In the genomic region with DNA sequence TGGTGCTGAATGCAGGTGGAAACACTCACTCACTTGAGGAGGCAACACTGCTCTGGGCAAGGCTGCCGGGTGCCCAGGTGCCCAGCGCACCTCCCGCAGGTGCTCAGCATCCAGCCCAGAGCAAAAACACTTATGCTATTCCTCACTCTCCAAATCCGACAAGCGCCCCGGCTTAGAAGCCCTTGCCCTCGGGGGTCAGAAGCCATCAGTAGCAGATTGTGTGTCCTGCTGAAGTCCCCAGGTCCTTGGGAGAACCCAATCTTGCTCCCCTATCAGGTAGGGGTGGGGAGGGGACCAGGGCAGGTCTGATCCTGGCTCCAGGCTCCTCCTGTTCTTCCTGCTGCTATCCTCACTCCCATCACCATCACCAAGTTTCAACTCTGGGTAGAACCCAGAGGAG, we compare ENCODE assay signal across 19 cellular contexts. TPM values are rescaled to one million over a fixed set of nuclear protein-coding genes. Genes with fewer than 3 reads are reported as not detected.
A peak's percentile ranks its signal among the peaks of the same experiment; 100 is the strongest.
DNase-seq lines count a peak whose midpoint lies in the region; ATAC-seq and TF ChIP-seq lines count a peak whose summit lies in the region.
"Had no signal": no experiment of that assay in that cellular context is flagged by ENCODE, and none has a peak within 500 bp of the region (broad histone marks: within the 10 kb centered on the region; RNA-seq: fewer than 3 reads in every experiment).

No MANE protein-coding gene starts in this region.

- CTCF ChIA-PET in RWPE1 (lab: Yijun Ruan, JAX): no interaction called here
- CTCF ChIA-PET in activated CD8-positive, alpha-beta T cell treated with anti-CD3 and anti-CD28 coated beads, Interleukin-2, amount 10 ng/mL, durations not matched to agents 7 days and 5 days (lab: Charles Lee): no interaction called here

- no peaks in the 10 kb centered on the region for H3K4me1 Mint-ChIP-seq in activated CD8-positive, alpha-beta T cell treated with anti-CD3 and anti-CD28 coated beads, Interleukin-2, amount 10 ng/mL, durations not matched to agents 7 days and 5 days (ENCODE audit: low read depth)

- H3K36me3 ChIP-seq in suprapubic skin: peaks cover 82% of the 10 kb centered on the region

- no peaks in the 10 kb centered on the region for H3K27me3 Mint-ChIP-seq in activated CD8-positive, alpha-beta T cell treated with anti-CD3 and anti-CD28 coated beads, Interleukin-2, amount 10 ng/mL, durations not matched to agents 7 days and 5 days (ENCODE audit: low read depth)

- no peak overlapping the region for H3K27ac Mint-ChIP-seq in activated CD8-positive, alpha-beta T cell treated with anti-CD3 and anti-CD28 coated beads, Interleukin-2, amount 10 ng/mL, durations not matched to agents 7 days and 5 days
- H3K27ac Mint-ChIP-seq: HFFc6 had no signal

- TF ChIP-seq EP300 in suprapubic skin (IDR thresholded peaks at IDR 0.05): no peak

- no peak for TF ChIP-seq POLR2A in suprapubic skin (IDR thresholded peaks at IDR 0.05)

- no peaks in the 10 kb centered on the region for H3K9me3 Mint-ChIP-seq in activated CD8-positive, alpha-beta T cell treated with anti-CD3 and anti-CD28 coated beads, Interleukin-2, amount 10 ng/mL, durations not matched to agents 7 days and 5 days (ENCODE audit: insufficient read depth)
- H3K9me3 Mint-ChIP-seq: HFFc6 had no signal

- no peak overlapping the region for H3K4me3 Mint-ChIP-seq in activated CD8-positive, alpha-beta T cell treated with anti-CD3 and anti-CD28 coated beads, Interleukin-2, amount 10 ng/mL, durations not matched to agents 7 days and 5 days
- H3K4me3 Mint-ChIP-seq: HFFc6 had no signal

- no peak for ATAC-seq in activated CD8-positive, alpha-beta T cell treated with anti-CD3 and anti-CD28 coated beads, Interleukin-2, amount 10 ng/mL, durations not matched to agents 7 days and 5 days
- ATAC-seq in GM18870 (IDR thresholded peaks at IDR 0.05; ENCODE audit: unreplicated experiment): no peak
- no peak for ATAC-seq in GM19395 (IDR thresholded peaks at IDR 0.05; ENCODE audit: unreplicated experiment)
- ATAC-seq: A549 had no signal

- POLR2A ChIA-PET in RWPE1 (lab: Yijun Ruan, JAX; ENCODE audit: low non-redundant PET): no interaction called here
- POLR2A ChIA-PET in activated CD8-positive, alpha-beta T cell treated with anti-CD3 and anti-CD28 coated beads, Interleukin-2, amount 10 ng/mL, durations not matched to agents 7 days and 5 days (lab: Charles Lee): no interaction called here

- peaks cover 53% of the 10 kb centered on the region for H3K36me3 Mint-ChIP-seq in activated CD8-positive, alpha-beta T cell treated with anti-CD3 and anti-CD28 coated beads, Interleukin-2, amount 10 ng/mL, durations not matched to agents 7 days and 5 days (ENCODE audit: low read depth)

- no peaks in the 10 kb centered on the region for H3K9me3 ChIP-seq in suprapubic skin
- H3K9me3 ChIP-seq: A549; BLaER1 treated with 17β-estradiol and CSF1 and Interleukin-3, amounts not matched to agents 10 nM and 100 nM; SJCRH30 had no signal

- H3K27me3 ChIP-seq in suprapubic skin: no peaks in the 10 kb centered on the region
- H3K27me3 ChIP-seq: BLaER1 treated with 17β-estradiol and CSF1 and Interleukin-3, amounts not matched to agents 10 nM and 100 nM; SJCRH30 had no signal

- WGBS in suprapubic skin: 93% methylated on average over 7 of the region's 7 CpGs

- H3K4me1 ChIP-seq in suprapubic skin: no peaks in the 10 kb centered on the region
- H3K4me1 ChIP-seq: A549; BLaER1 treated with 17β-estradiol and CSF1 and Interleukin-3, amounts not matched to agents 10 nM and 100 nM; SJCRH30 had no signal

- no peak for TF ChIP-seq CTCF in RWPE1 (conservative IDR thresholded peaks at IDR 0.05; ENCODE audit: low read depth)
- no peak for TF ChIP-seq CTCF in suprapubic skin (IDR thresholded peaks at IDR 0.05)

- no peak overlapping the region for H3K4me3 ChIP-seq in suprapubic skin
- H3K4me3 ChIP-seq: A549; BLaER1 treated with 17β-estradiol and CSF1 and Interleukin-3, amounts not matched to agents 10 nM and 100 nM; SJCRH30 had no signal

- DNase-seq in activated effector memory CD4-positive, alpha-beta T cell treated with anti-CD3 and anti-CD28 coated beads, Interleukin-2, amount 50 U/mL, for 16 hours: peak; percentile 50
- DNase-seq in activated effector memory CD4-positive, alpha-beta T cell treated with Interleukin-2 at 50 U/mL for 16 hours: no peak
- DNase-seq in RWPE1 (ENCODE audit: low spot score): no peak
- DNase-seq in mesenteric fat pad (ENCODE audit: low spot score): peak; percentile 79
- DNase-seq in suprapubic skin (ENCODE audit: low spot score in 2 of 2): peak; percentile 48 to 57
- no peak for DNase-seq in activated CD8-positive, alpha-beta T cell treated with anti-CD3 and anti-CD28 coated beads, Interleukin-2, amount 10 ng/mL, durations not matched to agents 7 days and 5 days
- DNase-seq: DMS79 treated with DMSO at 0.1 percent for 48 hours, HFFc6, KG1, NCI-H1417 treated with DMSO at 0.1 percent for 48 hours, NCI-H1930, NCI-H226, NCI-H524, RPMI8226, SJCRH30 had no signal

- H3K27ac ChIP-seq in RWPE1: 0 out of 2 replicates have a peak overlapping the region, but pooled peaks have one; percentile 2
- no peak overlapping the region for H3K27ac ChIP-seq in suprapubic skin
- H3K27ac ChIP-seq: A549; BLaER1 treated with 17β-estradiol and CSF1 and Interleukin-3, amounts not matched to agents 10 nM and 100 nM; SJCRH30 had no signal

RNA-seq across cellular contexts. Expression of a gene that starts 46.7 kb away (rescaled TPM):
- total RNA-seq in mesenteric fat pad: 52.5 TPM
- 100 to 1,000 TPM in 3 of 4 donors, 10 to 100 TPM in 1; 91.2 to 154 (median 137) TPM for total RNA-seq in suprapubic skin
- 10 to 100 TPM; 64.0 to 71.1 TPM for total RNA-seq in activated CD8-positive, alpha-beta T cell treated with anti-CD3 and anti-CD28 coated beads, Interleukin-2, amount 10 ng/mL, durations not matched to agents 7 days and 5 days

Comparison
In these comparisons a context has a peak if more than half of its experiments do, and no peak if none do; other contexts are left out.
1. DNase-seq: peak in activated effector memory CD4-positive, alpha-beta T cell treated with anti-CD3 and anti-CD28 coated beads, Interleukin-2, amount 50 U/mL, for 16 hours (single experiment), mesenteric fat pad (single experiment) and suprapubic skin (2 of 2); none in activated effector memory CD4-positive, alpha-beta T cell treated with Interleukin-2 at 50 U/mL for 16 hours (single experiment), RWPE1 (single experiment) and activated CD8-positive, alpha-beta T cell treated with anti-CD3 and anti-CD28 coated beads, Interleukin-2, amount 10 ng/mL, durations not matched to agents 7 days and 5 days (single experiment).